ENCODE assay signal across 14 cellular contexts in genomic region chr11:35811783-35812182, GRCh38.
A peak's percentile ranks its signal among the peaks of the same experiment; 100 is the strongest.
DNase-seq lines count a peak whose midpoint lies in the region; ATAC-seq and TF ChIP-seq lines count a peak whose summit lies in the region.
"Had no signal": no experiment of that assay in that cellular context is flagged by ENCODE, and none has a peak within 500 bp of the region (broad histone marks: within the 10 kb centered on the region; RNA-seq: fewer than 3 reads in every experiment).

No MANE protein-coding gene starts in this region.

- peaks cover 0 to 42% of the 10 kb centered on the region in 2 donors for H3K4me1 ChIP-seq in right atrium auricular region
- no peaks in the 10 kb centered on the region for H3K4me1 ChIP-seq in transverse colon
- H3K4me1 ChIP-seq: upper lobe of left lung had no signal

- peaks cover 34% of the 10 kb centered on the region for H3K36me3 Mint-ChIP-seq in type B pancreatic cell

- H3K27me3 ChIP-seq in right atrium auricular region = no peaks in the 10 kb centered on the region
- no peaks in the 10 kb centered on the region for H3K27me3 ChIP-seq in transverse colon
- H3K27me3 ChIP-seq: upper lobe of left lung had no signal

- DNase-seq in Right ventricle myocardium superior (no peak), right atrium auricular region (ENCODE audit: low spot score) (no peak), NCI-H2029 treated with DMSO at 0.1 percent for 48 hours (lab: John Stamatoyannopoulos, UW) (peak; percentile 60), head of caudate nucleus (peak in 23 of 42 donors; percentile 8 to 62 (median 28)), type B pancreatic cell (ENCODE audit: extremely low spot score, unreplicated experiment) (no peak), DMS53 (lab: John Stamatoyannopoulos, UW) (no peak), transverse colon (no peak), HT-29 (ENCODE audit: low spot score) (no peak)
- DNase-seq: foreskin fibroblast; NCI-H1694; stimulated activated CD4-positive, alpha-beta T cell treated with anti-CD3 and anti-CD28 coated beads, Interleukin-1b, Interleukin-23, amount 100 ng/mL, for 48 hours; T-cell; upper lobe of left lung had no signal

- in situ Hi-C loops in transverse colon (cut with MboI; ENCODE audit: low pct_ligation_motif_present in 1 of 4, low pct_unique_long_range_greater_than_20kb in 1 of 4, low sequenced_read_pairs in 3 of 4) = loop anchor here (10.0 to 25.0 kb wide), 4 partner anchors 197 to 453 kb away; partner anchors contain the start of gene FJX1 (in 2 of the 4)

- intact Hi-C loops in Right ventricle myocardium superior (cut with DNase I) = loop anchor here (10.0 kb wide), 1 partner anchor 453 kb away; no protein-coding TSS in a partner anchor
- intact Hi-C loops in head of caudate nucleus (cut with DNase I) = loop anchor here (10.0 kb wide), 1 partner anchor 147 kb away; the partner anchor contains the start of gene TRIM44
- intact Hi-C loops in transverse colon (cut with DNase I; ENCODE audit: low total_unique reads) = loop anchor here (10.0 kb wide), 1 partner anchor 453 kb away; no protein-coding TSS in a partner anchor

- ATAC-seq in Right ventricle myocardium superior (ENCODE audit: poor library complexity) = peak; percentile 18
- ATAC-seq: T-cell had no signal

- H3K9me3 ChIP-seq in right atrium auricular region (no peaks in the 10 kb centered on the region), transverse colon (no peaks in the 10 kb centered on the region)
- H3K9me3 ChIP-seq: upper lobe of left lung had no signal

- H3K27me3 Mint-ChIP-seq in type B pancreatic cell = no peaks in the 10 kb centered on the region
- H3K27me3 Mint-ChIP-seq: T-cell had no signal

- no peak for TF ChIP-seq EP300 in transverse colon (IDR thresholded peaks at IDR 0.05; ENCODE audit: low read depth)

- TF ChIP-seq CTCF in right atrium auricular region (IDR thresholded peaks at IDR 0.05) (peak in 1 of 2 donors; percentile 7), type B pancreatic cell (conservative IDR thresholded peaks at IDR 0.05) (no peak), transverse colon (IDR thresholded peaks at IDR 0.05) (no peak)

- H3K27ac ChIP-seq in right atrium auricular region (no peak overlapping the region), transverse colon (no peak overlapping the region)
- H3K27ac ChIP-seq: upper lobe of left lung had no signal

- H3K4me3 ChIP-seq in right atrium auricular region (no peak overlapping the region), transverse colon (no peak overlapping the region)
- H3K4me3 ChIP-seq: upper lobe of left lung had no signal

- no peak for TF ChIP-seq POLR2A in transverse colon (IDR thresholded peaks at IDR 0.05)

- no peak overlapping the region for H3K4me3 Mint-ChIP-seq in type B pancreatic cell
- H3K4me3 Mint-ChIP-seq: T-cell had no signal

- H3K36me3 ChIP-seq in right atrium auricular region (no peaks in the 10 kb centered on the region), transverse colon (no peaks in the 10 kb centered on the region)

- WGBS in transverse colon (ENCODE audit: low coverage in 1 of 2), 2 donors = 84% methylated on average over 2 of the region's 2 CpGs; no CpG with 5 or more reads in 1 of the 2 donors

- peaks cover 52% of the 10 kb centered on the region for H3K4me1 Mint-ChIP-seq in type B pancreatic cell (ENCODE audit: unreplicated experiment)
- H3K4me1 Mint-ChIP-seq: T-cell had no signal

- no peak overlapping the region for H3K27ac Mint-ChIP-seq in type B pancreatic cell
- H3K27ac Mint-ChIP-seq: activated T-helper 2 cell treated with anti-CD3 and anti-CD28 coated beads, Interferon-gamma antibody, Interleukin-2, Interleukin-4, amounts not matched to agents 10 μg/mL and 5 μg/mL and 100 μg/mL, durations not matched to agents 14 hours and 24 hours and 36 hours; T-cell had no signal

- no peaks in the 10 kb centered on the region for H3K9me3 Mint-ChIP-seq in type B pancreatic cell
- H3K9me3 Mint-ChIP-seq: activated T-helper 2 cell treated with anti-CD3 and anti-CD28 coated beads, Interferon-gamma antibody, Interleukin-2, Interleukin-4, amounts not matched to agents 10 μg/mL and 5 μg/mL and 100 μg/mL, durations not matched to agents 14 hours and 24 hours and 36 hours; T-cell had no signal

Comparison
In these comparisons a context has a peak if more than half of its experiments do, and no peak if none do; other contexts are left out.
1. DNase-seq: peak in NCI-H2029 treated with DMSO at 0.1 percent for 48 hours (single experiment) and head of caudate nucleus (23 of 42); none in Right ventricle myocardium superior (single experiment), right atrium auricular region (single experiment), type B pancreatic cell (single experiment), DMS53 (single experiment), transverse colon (single experiment) and HT-29 (single experiment).